Comparison of ENCODE assay signal across 8 cellular contexts in genomic region chr10:42553064-42553407, GRCh38.
DNase-seq lines count a peak whose midpoint lies in the region; ATAC-seq, FAIRE-seq and TF ChIP-seq lines count a peak whose summit lies in the region.

No MANE protein-coding gene starts in this region.

- no peak overlapping the region for H3K27ac ChIP-seq in keratinocyte (ENCODE audit: control insufficient read depth, insufficient read depth, low read length)
- H3K27ac ChIP-seq in testis: no peak overlapping the region

- dilution Hi-C loops in keratinocyte (cut with MboI; ENCODE audit: extremely low pct_ligation_motif_present, low sequenced_read_pairs): no loop called here

- peak overlapping the region; percentile 74 for H3K9ac ChIP-seq in keratinocyte (ENCODE audit: control insufficient read depth, extremely low read depth, insufficient read depth, low read length)

- H3K36me3 ChIP-seq in keratinocyte (ENCODE audit: control insufficient read depth in 2 of 2, extremely low read depth in 1 of 2, insufficient read depth in 2 of 2, low read length in 2 of 2): no peaks in the 10 kb centered on the region
- no peaks in the 10 kb centered on the region for H3K36me3 ChIP-seq in testis (ENCODE audit: low read depth, missing control alignments)

- no peak for TF ChIP-seq CTCF in keratinocyte (optimal IDR thresholded peaks at IDR 0.05 in 1 of 3, IDR thresholded peaks at IDR 0.05 in 1 of 3, conservative IDR thresholded peaks at IDR 0.05 in 1 of 3; ENCODE audit: extremely low read depth in 1 of 3, insufficient read depth in 2 of 3, low read length in 3 of 3)
- no peak for TF ChIP-seq CTCF in testis (IDR thresholded peaks at IDR 0.05)

- intact Hi-C loops in testis (cut with DNase I; ENCODE audit: low total_unique reads): no loop called here

- ATAC-seq in HG03097 (IDR thresholded peaks at IDR 0.05; ENCODE audit: low FRiP score, unreplicated experiment): peak; percentile 34

- no peak for FAIRE-seq in keratinocyte (lab: Jason Lieb, UNC)

- WGBS in testis, 2 donors: 5 to 11% methylated on average over 14 of the region's 14 CpGs

- H3K27me3 Mint-ChIP-seq in activated naive CD8-positive, alpha-beta T cell treated with anti-CD3 and anti-CD28 coated beads for 36 hours: no peaks in the 10 kb centered on the region

- peaks cover 12% of the 10 kb centered on the region for H3K79me2 ChIP-seq in keratinocyte (ENCODE audit: control insufficient read depth, insufficient read depth, low read length)

- peak overlapping the region; percentile 87 for H2AFZ ChIP-seq in keratinocyte (ENCODE audit: control insufficient read depth, low read length)

- no peaks in the 10 kb centered on the region for H3K9me3 ChIP-seq in keratinocyte (ENCODE audit: control insufficient read depth, low read depth, low read length)
- no peaks in the 10 kb centered on the region for H3K9me3 ChIP-seq in testis

- H4K20me1 ChIP-seq in keratinocyte (ENCODE audit: control insufficient read depth, extremely low read depth, insufficient read depth, low read length): no peaks in the 10 kb centered on the region

- H3K9me3 Mint-ChIP-seq in activated naive CD8-positive, alpha-beta T cell treated with anti-CD3 and anti-CD28 coated beads for 36 hours: peaks cover 1% of the 10 kb centered on the region

- H3K4me1 Mint-ChIP-seq in activated naive CD8-positive, alpha-beta T cell treated with anti-CD3 and anti-CD28 coated beads for 36 hours: peaks cover 26% of the 10 kb centered on the region

- peak overlapping the region; percentile 92 for H3K4me3 Mint-ChIP-seq in activated naive CD8-positive, alpha-beta T cell treated with anti-CD3 and anti-CD28 coated beads for 36 hours

- H3K36me3 Mint-ChIP-seq in activated naive CD8-positive, alpha-beta T cell treated with anti-CD3 and anti-CD28 coated beads for 36 hours: peaks cover 43% of the 10 kb centered on the region

- no peaks in the 10 kb centered on the region for H3K27me3 ChIP-seq in keratinocyte (ENCODE audit: control insufficient read depth, extremely low read depth, insufficient read depth, low read length)
- H3K27me3 ChIP-seq in testis: no peaks in the 10 kb centered on the region

- H3K4me1 ChIP-seq in keratinocyte (ENCODE audit: control insufficient read depth, extremely low read depth, insufficient read depth, low read length): peaks cover 11% of the 10 kb centered on the region
- H3K4me1 ChIP-seq in testis: no peaks in the 10 kb centered on the region

- H3K9me1 ChIP-seq in keratinocyte (ENCODE audit: control insufficient read depth, extremely low read depth, insufficient read depth, low read length): no peaks in the 10 kb centered on the region

- DNase-seq in activated CD4-positive, alpha-beta T cell treated with anti-CD3 and anti-CD28 coated beads, Interleukin-2, amount 50 U/mL, for 1 hour: peak; percentile 5
- no peak for DNase-seq in activated CD4-positive, alpha-beta T cell treated with anti-CD3 and anti-CD28 coated beads for 48 hours
- no peak for DNase-seq in activated naive CD8-positive, alpha-beta T cell treated with anti-CD3 and anti-CD28 coated beads for 36 hours
- DNase-seq in keratinocyte (ENCODE audit: low read depth, low spot score) (no peak), testis (no peak), NCI-H1694 treated with DMSO at 0.1 percent for 48 hours (lab: John Stamatoyannopoulos, UW) (no peak)
- DNase-seq in activated CD8-positive, alpha-beta memory T cell treated with anti-CD3 and anti-CD28 coated beads for 24 hours: no peak

- TF ChIP-seq POLR2A in testis (IDR thresholded peaks at IDR 0.05): no peak

- H3K27ac Mint-ChIP-seq in activated naive CD8-positive, alpha-beta T cell treated with anti-CD3 and anti-CD28 coated beads for 36 hours: peak overlapping the region; percentile 65

- H3K4me2 ChIP-seq in keratinocyte (ENCODE audit: control insufficient read depth, extremely low read depth, insufficient read depth, low read depth, low read length): peak overlapping the region; percentile 79

- H3K4me3 ChIP-seq in keratinocyte (ENCODE audit: control insufficient read depth in 2 of 3, extremely low read depth in 1 of 3, insufficient read depth in 2 of 3, low read depth in 1 of 3, low read length in 3 of 3) (peak overlapping the region; percentile 56 to 76 (median 69)), testis (peak overlapping the region; percentile 44 to 75)
